ENCODE assay signal across 1 cellular context in genomic region chr1:99645699-99646531, GRCh38.
TF ChIP-seq lines count a peak whose summit lies in the region.

TSS of gene PALMD (plus strand) at chr1:99646113. CDS start at chr1:99646318, 205 bp downstream.

TF ChIP-seq in HepG2, 621 proteins besides CTCF, POLR2A, EP300 and RAD21 (continued from another document and continues in another):
- no peak for TF ChIP-seq ATF6 (CRISPR knock-in tag; conservative IDR thresholded peaks at IDR 0.05)
- no peak for TF ChIP-seq NRL (CRISPR knock-in tag; IDR thresholded peaks at IDR 0.05; ENCODE audit: borderline replicate concordance)
- no peak for TF ChIP-seq EEA1 (CRISPR knock-in tag; IDR thresholded peaks at IDR 0.05; ENCODE audit: borderline replicate concordance)
- no peak for TF ChIP-seq PCBP1 (IDR thresholded peaks at IDR 0.05; ENCODE audit: borderline replicate concordance, low read depth, low read length)
- TF ChIP-seq FOXP4 (CRISPR knock-in tag; IDR thresholded peaks at IDR 0.05): no peak; the same call in 1 of the 2 replicates
- 0 out of 2 replicates have a peak, but pooled peaks have one; percentile 14 for TF ChIP-seq ZNF136 (CRISPR knock-in tag; IDR thresholded peaks at IDR 0.05; ENCODE audit: low read depth)
- TF ChIP-seq ZNF326 (CRISPR knock-in tag; IDR thresholded peaks at IDR 0.05; ENCODE audit: borderline replicate concordance): no peak
- TF ChIP-seq RORA (CRISPR knock-in tag; IDR thresholded peaks at IDR 0.05): no peak
- TF ChIP-seq SNAPC4 (CRISPR knock-in tag; IDR thresholded peaks at IDR 0.05): no peak
- peak; percentile 78; the same call in 1 of the 2 replicates for TF ChIP-seq ZNF784 (CRISPR knock-in tag; IDR thresholded peaks at IDR 0.05; ENCODE audit: borderline replicate concordance)
- TF ChIP-seq ZNF546 (CRISPR knock-in tag; conservative IDR thresholded peaks at IDR 0.05): no peak
- TF ChIP-seq ONECUT2 (CRISPR knock-in tag; IDR thresholded peaks at IDR 0.05): no peak
- no peak for TF ChIP-seq MEF2D (CRISPR knock-in tag; IDR thresholded peaks at IDR 0.05)
- TF ChIP-seq NFE2 (CRISPR knock-in tag; IDR thresholded peaks at IDR 0.05): no peak
- TF ChIP-seq KLF16 (CRISPR knock-in tag; IDR thresholded peaks at IDR 0.05): no peak
- TF ChIP-seq NR0B2 (CRISPR knock-in tag; IDR thresholded peaks at IDR 0.05): no peak
- TF ChIP-seq ZSCAN21 (CRISPR knock-in tag; IDR thresholded peaks at IDR 0.05; ENCODE audit: borderline replicate concordance): no peak
- TF ChIP-seq PRMT3 (CRISPR knock-in tag; IDR thresholded peaks at IDR 0.05; ENCODE audit: borderline replicate concordance, low read depth): no peak
- TF ChIP-seq GTF2F1 (IDR thresholded peaks at IDR 0.05; ENCODE audit: low read length): no peak
- TF ChIP-seq RXRB (CRISPR knock-in tag; IDR thresholded peaks at IDR 0.05; ENCODE audit: borderline replicate concordance): no peak; the same call in 1 of the 2 replicates
- no peak for TF ChIP-seq ZSCAN9 (CRISPR knock-in tag; IDR thresholded peaks at IDR 0.05; ENCODE audit: borderline replicate concordance)
- no peak for TF ChIP-seq RERE (CRISPR knock-in tag; IDR thresholded peaks at IDR 0.05; ENCODE audit: low read depth)
- TF ChIP-seq ZMYM4 (CRISPR knock-in tag; IDR thresholded peaks at IDR 0.05): peak; percentile 38
- no peak; the same call in 1 of the 2 replicates for TF ChIP-seq ZNF788 (CRISPR knock-in tag; IDR thresholded peaks at IDR 0.05; ENCODE audit: borderline replicate concordance)
- no peak for TF ChIP-seq ISL2 (CRISPR knock-in tag; IDR thresholded peaks at IDR 0.05)
- no peak; the same call in 1 of the 2 replicates for TF ChIP-seq ZNF414 (CRISPR knock-in tag; IDR thresholded peaks at IDR 0.05)
- TF ChIP-seq MEIS2 (CRISPR knock-in tag; IDR thresholded peaks at IDR 0.05): no peak
- no peak for TF ChIP-seq LRRFIP1 (CRISPR knock-in tag; conservative IDR thresholded peaks at IDR 0.05)
- no peak for TF ChIP-seq ZBTB42 (CRISPR knock-in tag; IDR thresholded peaks at IDR 0.05)
- no peak for TF ChIP-seq CHCHD3 (CRISPR knock-in tag; IDR thresholded peaks at IDR 0.05)
- TF ChIP-seq MIXL1 (CRISPR knock-in tag; IDR thresholded peaks at IDR 0.05): 0 out of 2 replicates have a peak, but pooled peaks have one; percentile 35
- no peak for TF ChIP-seq THAP11 (CRISPR knock-in tag; IDR thresholded peaks at IDR 0.05)
- peak; percentile 52; the same call in 1 of the 2 replicates for TF ChIP-seq SP4 (CRISPR knock-in tag; IDR thresholded peaks at IDR 0.05)
- TF ChIP-seq FOXA1 (IDR thresholded peaks at IDR 0.05): no peak
- TF ChIP-seq FOXA1 (CRISPR knock-in tag; IDR thresholded peaks at IDR 0.05): no peak
- TF ChIP-seq TMF1 (CRISPR knock-in tag; IDR thresholded peaks at IDR 0.05; ENCODE audit: low read depth): no peak
- no peak for TF ChIP-seq NFE2L1 (CRISPR knock-in tag; IDR thresholded peaks at IDR 0.05; ENCODE audit: borderline replicate concordance)
- TF ChIP-seq HNRNPUL1 (IDR thresholded peaks at IDR 0.05; ENCODE audit: low read depth, low read length): no peak
- TF ChIP-seq ZNF691 (CRISPR knock-in tag; IDR thresholded peaks at IDR 0.05; ENCODE audit: borderline replicate concordance, low read depth): no peak
